Comparison of ENCODE assay signal across 10 cellular contexts in genomic region chrX:17595456-17596035, GRCh38.
DNase-seq lines count a peak whose midpoint lies in the region; ATAC-seq and TF ChIP-seq lines count a peak whose summit lies in the region.
"Had no signal": no experiment of that assay in that cellular context is flagged by ENCODE, and none has a peak within 500 bp of the region (broad histone marks: within the 10 kb centered on the region; RNA-seq: fewer than 3 reads in every experiment).

No MANE protein-coding gene starts in this region.

- DNase-seq in HK-2 (ENCODE audit: unreplicated experiment) (peak; percentile 10), fibroblast of gingiva (ENCODE audit: low read depth) (peak; percentile 26), type B pancreatic cell (ENCODE audit: extremely low spot score, unreplicated experiment) (no peak), OCI-LY7 (ENCODE audit: low spot score) (no peak), spleen (no peak), HuH-7 (ENCODE audit: low spot score) (no peak)
- DNase-seq in activated naive CD4-positive, alpha-beta T cell treated with anti-CD3 and anti-CD28 coated beads, Interleukin-2, amount 50 U/mL, for 16 hours, result no peak
- DNase-seq: SHP77 treated with DMSO at 0.1 percent for 48 hours had no signal

- no peak overlapping the region for H3K4me2 ChIP-seq in OCI-LY7 (ENCODE audit: low read length)

- no peak overlapping the region for H3K27ac ChIP-seq in OCI-LY7 (ENCODE audit: low read depth, low read length, poor library complexity, severe bottlenecking)
- no peak overlapping the region for H3K27ac ChIP-seq in spleen

- H3K36me3 ChIP-seq in OCI-LY7 (ENCODE audit: insufficient read depth, low read length), result no peaks in the 10 kb centered on the region
- no peaks in the 10 kb centered on the region for H3K36me3 ChIP-seq in spleen

- no peaks in the 10 kb centered on the region for H3K79me2 ChIP-seq in OCI-LY7 (ENCODE audit: insufficient read depth, low read depth, low read length)

- peaks cover 0 to 12% (median 0%) of the 10 kb centered on the region in 7 donors for H3K27me3 ChIP-seq in spleen (replicated peaks in 1 of 7)

- no TSS peak for BruUV-seq in OCI-LY7 (replicated peaks; lab: Mats Ljungman, UMichigan)

- TF ChIP-seq CTCF in type B pancreatic cell (conservative IDR thresholded peaks at IDR 0.05) (no peak), OCI-LY7 (conservative IDR thresholded peaks at IDR 0.05; ENCODE audit: low read length) (no peak), spleen (IDR thresholded peaks at IDR 0.05 in 8 of 11, conservative IDR thresholded peaks at IDR 0.05 in 3 of 11) (no peak)

- TF ChIP-seq POLR2A in spleen (IDR thresholded peaks at IDR 0.05), result no peak

- peaks cover 2% of the 10 kb centered on the region for H3K27me3 Mint-ChIP-seq in type B pancreatic cell

- H3K4me3 ChIP-seq in OCI-LY7 (ENCODE audit: low read depth, low read length, poor library complexity, severe bottlenecking), result no peak overlapping the region
- no peak overlapping the region for H3K4me3 ChIP-seq in spleen

- POLR2A ChIA-PET in OCI-LY7 (lab: Charles Lee), result no interaction called here

- CTCF ChIA-PET in OCI-LY7 (lab: Charles Lee; ENCODE audit: unreplicated experiment), result no interaction called here

- H4K20me1 ChIP-seq in OCI-LY7 (ENCODE audit: insufficient read depth, low read length), result no peaks in the 10 kb centered on the region

- ATAC-seq in GM21381 (IDR thresholded peaks at IDR 0.05; ENCODE audit: unreplicated experiment), result peak; percentile 63

- H3K4me1 ChIP-seq in OCI-LY7 (ENCODE audit: insufficient read depth, low read length, poor library complexity, severe bottlenecking) (no peaks in the 10 kb centered on the region), spleen (no peaks in the 10 kb centered on the region)

- no peak overlapping the region for H3K4me3 Mint-ChIP-seq in type B pancreatic cell
- H3K4me3 Mint-ChIP-seq: dendritic cell treated with granulocyte-macrophage colony-stimulating factor and Interleukin-4, amounts not matched to agents 40 ng/mL and 50 ng/mL, for 4 days had no signal

- no peaks in the 10 kb centered on the region for H3K9me2 ChIP-seq in OCI-LY7 (ENCODE audit: insufficient read depth, low read length)

- WGBS in spleen, 5 donors, result 50 to 69% (median 65%) methylated on average over 3 of the region's 3 CpGs

- intact Hi-C loops in OCI-LY7 (cut with micrococcal nuclease; ENCODE audit: unreplicated experiment) (loop anchor here (10.0 kb wide), 1 partner anchor 351 kb away; no protein-coding TSS in a partner anchor), spleen (cut with DNase I; ENCODE audit: low total_unique reads) (no loop called here)

- H3K4me1 Mint-ChIP-seq in type B pancreatic cell (ENCODE audit: unreplicated experiment), result peaks cover 46% of the 10 kb centered on the region

- peak overlapping the region; percentile 21 for H3K27ac Mint-ChIP-seq in type B pancreatic cell
- H3K27ac Mint-ChIP-seq: dendritic cell treated with granulocyte-macrophage colony-stimulating factor and Interleukin-4, amounts not matched to agents 40 ng/mL and 50 ng/mL, for 4 days had no signal

- peaks cover 3% of the 10 kb centered on the region for H3K36me3 Mint-ChIP-seq in type B pancreatic cell

- H3K9me3 ChIP-seq in OCI-LY7 (ENCODE audit: low read length) (no peaks in the 10 kb centered on the region), spleen (no peaks in the 10 kb centered on the region)

- H2AFZ ChIP-seq in OCI-LY7 (ENCODE audit: low read length), result no peak overlapping the region

- H3K9me3 Mint-ChIP-seq in type B pancreatic cell, result no peaks in the 10 kb centered on the region
- H3K9me3 Mint-ChIP-seq: dendritic cell treated with granulocyte-macrophage colony-stimulating factor and Interleukin-4, amounts not matched to agents 40 ng/mL and 50 ng/mL, for 4 days had no signal

Comparison
In these comparisons a context has a peak if more than half of its experiments do, and no peak if none do; other contexts are left out.
1. DNase-seq: peak in HK-2 (single experiment) and fibroblast of gingiva (single experiment); none in type B pancreatic cell (single experiment), OCI-LY7 (single experiment), activated naive CD4-positive, alpha-beta T cell treated with anti-CD3 and anti-CD28 coated beads, Interleukin-2, amount 50 U/mL, for 16 hours (single experiment), spleen (single experiment) and HuH-7 (single experiment).